Comparison of ENCODE assay signal across 8 cellular contexts in genomic region chr14:54627718-54628345, GRCh38.
DNase-seq lines count a peak whose midpoint lies in the region; ATAC-seq, FAIRE-seq and TF ChIP-seq lines count a peak whose summit lies in the region.

No MANE protein-coding gene starts in this region.

- no peaks in the 10 kb centered on the region for H3K36me3 Mint-ChIP-seq in CD8-positive, alpha-beta T cell
- H3K36me3 Mint-ChIP-seq in astrocyte (ENCODE audit: low read depth, unreplicated experiment), result peaks cover 9% of the 10 kb centered on the region

- H3K4me3 Mint-ChIP-seq in CD8-positive, alpha-beta T cell, result peak overlapping the region; percentile 74
- H3K4me3 Mint-ChIP-seq in astrocyte (ENCODE audit: unreplicated experiment), result peak overlapping the region; percentile 37

- FAIRE-seq in astrocyte (lab: Jason Lieb, UNC), result peak; percentile 17

- H3K27ac ChIP-seq in CD8-positive, alpha-beta T cell (ENCODE audit: low read depth, low read length), result peak overlapping the region; percentile 56
- H3K27ac ChIP-seq in KOPT-K1 (ENCODE audit: low read depth, low read length, poor library complexity, severe bottlenecking) (peak overlapping the region; percentile 15), astrocyte (ENCODE audit: low read depth, low read length) (peak overlapping the region; percentile 64)

- H3K9ac ChIP-seq in astrocyte (ENCODE audit: low read length), result peak overlapping the region; percentile 71

- peak overlapping the region; percentile 7 for H2AFZ ChIP-seq in astrocyte (ENCODE audit: low read depth, low read length)

- peaks cover 38% of the 10 kb centered on the region for H3K4me1 ChIP-seq in CD8-positive, alpha-beta T cell (ENCODE audit: insufficient read depth, low read length)
- peaks cover 19% of the 10 kb centered on the region for H3K4me1 ChIP-seq in astrocyte (ENCODE audit: insufficient read depth, low read length)

- intact Hi-C loops in CD8-positive, alpha-beta T cell (cut with DNase I, micrococcal nuclease), result loop anchor here in 1 of 2 experiments (5.0 kb wide), 2 partner anchors 61 to 744 kb away; partner anchors contain the start of gene SAMD4A
- intact Hi-C loops in lower leg skin (cut with DNase I; ENCODE audit: low total_unique reads), result no loop called here

- peaks cover 4% of the 10 kb centered on the region for H3K9me3 Mint-ChIP-seq in CD8-positive, alpha-beta T cell
- no peaks in the 10 kb centered on the region for H3K9me3 Mint-ChIP-seq in astrocyte (ENCODE audit: unreplicated experiment)

- 33 to 54% methylated on average over 11 of the region's 11 CpGs for WGBS in lower leg skin, 2 donors

- H4K20me1 ChIP-seq in astrocyte (ENCODE audit: insufficient read depth, low read length), result peaks cover 64% of the 10 kb centered on the region

- no peaks in the 10 kb centered on the region for H3K9me3 ChIP-seq in CD8-positive, alpha-beta T cell (ENCODE audit: low read length)
- H3K9me3 ChIP-seq in KOPT-K1 (ENCODE audit: insufficient read depth, low read length, poor library complexity, severe bottlenecking) (no peaks in the 10 kb centered on the region), astrocyte (ENCODE audit: insufficient read depth, low read depth, low read length) (no peaks in the 10 kb centered on the region)

- POLR2A ChIA-PET in CD8-positive, alpha-beta T cell (lab: Charles Lee), result interaction anchor here (0.7 kb wide), 1 partner anchor 130 kb away, joined by 4 read pairs; no protein-coding TSS in a partner anchor

- H3K4me3 ChIP-seq in CD8-positive, alpha-beta T cell (ENCODE audit: low read depth, low read length), result peak overlapping the region; percentile 38
- H3K4me3 ChIP-seq in astrocyte (ENCODE audit: insufficient read depth, low read depth, low read length) (peak overlapping the region; percentile 30), lower leg skin (ENCODE audit: low read depth, poor library complexity, severe bottlenecking) (no peak overlapping the region)

- peak in 2 of 7 experiments; percentile 11 to 36 for DNase-seq in CD8-positive, alpha-beta T cell
- peak; percentile 62 for DNase-seq in astrocyte (ENCODE audit: low read depth)
- peak; percentile 38 for DNase-seq in iPS-NIHi11 (ENCODE audit: low spot score)
- DNase-seq in stimulated activated CD4-positive, alpha-beta T cell treated with anti-CD3 and anti-CD28 coated beads, Interleukin-2, amount 100 ng/mL, for 4 hours (ENCODE audit: low read depth), result peak; percentile 43
- no peak for DNase-seq in lower leg skin (ENCODE audit: low spot score in 2 of 2)
- no peak for DNase-seq in NCI-H510A treated with DMSO at 0.1 percent for 48 hours (lab: John Stamatoyannopoulos, UW)

- peaks cover 73% of the 10 kb centered on the region for H3K79me2 ChIP-seq in astrocyte (ENCODE audit: insufficient read depth, low read length)

- H3K4me2 ChIP-seq in astrocyte (ENCODE audit: low read length), result peak overlapping the region; percentile 75

- H3K36me3 ChIP-seq in CD8-positive, alpha-beta T cell (ENCODE audit: insufficient read depth, low read length), result no peaks in the 10 kb centered on the region
- H3K36me3 ChIP-seq in KOPT-K1 (ENCODE audit: insufficient read depth, low read length), result no peaks in the 10 kb centered on the region
- H3K36me3 ChIP-seq in astrocyte (ENCODE audit: insufficient read depth, low read length), result no peaks in the 10 kb centered on the region

- H3K4me1 Mint-ChIP-seq in CD8-positive, alpha-beta T cell (ENCODE audit: low read depth), result peaks cover 40% of the 10 kb centered on the region
- peaks cover 58% of the 10 kb centered on the region for H3K4me1 Mint-ChIP-seq in astrocyte (ENCODE audit: low read depth, unreplicated experiment)

- no peaks in the 10 kb centered on the region for H3K27me3 ChIP-seq in CD8-positive, alpha-beta T cell (ENCODE audit: insufficient read depth, low read length)
- no peaks in the 10 kb centered on the region for H3K27me3 ChIP-seq in astrocyte (ENCODE audit: insufficient read depth, low read length)

- no peak for TF ChIP-seq CTCF in CD8-positive, alpha-beta T cell (IDR thresholded peaks at IDR 0.05)
- no peak for TF ChIP-seq CTCF in astrocyte (IDR thresholded peaks at IDR 0.05; ENCODE audit: insufficient read depth, low read depth, low read length)
- no peak for TF ChIP-seq CTCF in lower leg skin (IDR thresholded peaks at IDR 0.05)

- CTCF ChIA-PET in CD8-positive, alpha-beta T cell (lab: Charles Lee), result interaction anchor here (1.0 to 2.5 kb wide), 5 partner anchors 9 to 146 kb away, joined by 3 to 6 read pairs (median 3); no protein-coding TSS in a partner anchor

- H3K27me3 Mint-ChIP-seq in CD8-positive, alpha-beta T cell (ENCODE audit: low read depth), result no peaks in the 10 kb centered on the region
- H3K27me3 Mint-ChIP-seq in astrocyte (ENCODE audit: low read depth, unreplicated experiment), result no peaks in the 10 kb centered on the region

- peak overlapping the region; percentile 74 for H3K27ac Mint-ChIP-seq in CD8-positive, alpha-beta T cell
- peak overlapping the region; percentile 90 for H3K27ac Mint-ChIP-seq in astrocyte (ENCODE audit: unreplicated experiment)

- ATAC-seq in CD8-positive, alpha-beta T cell, result peak; percentile 66
- ATAC-seq in GM21526 (IDR thresholded peaks at IDR 0.05; ENCODE audit: low FRiP score, unreplicated experiment), result peak; percentile 69

- no peak for TF ChIP-seq POLR2A in lower leg skin (IDR thresholded peaks at IDR 0.05)

Comparison
In these comparisons a context has a peak if more than half of its experiments do, and no peak if none do; other contexts are left out.
1. DNase-seq: peak in astrocyte (single experiment), iPS-NIHi11 (single experiment) and stimulated activated CD4-positive, alpha-beta T cell treated with anti-CD3 and anti-CD28 coated beads, Interleukin-2, amount 100 ng/mL, for 4 hours (single experiment); none in lower leg skin (0 of 2) and NCI-H510A treated with DMSO at 0.1 percent for 48 hours (single experiment).
2. Peak in every context shown above with its lines, with median percentiles within 50 percentile points of each other: H3K27ac ChIP-seq.